Comparison of ENCODE assay signal across 24 cellular contexts in the genomic region with DNA sequence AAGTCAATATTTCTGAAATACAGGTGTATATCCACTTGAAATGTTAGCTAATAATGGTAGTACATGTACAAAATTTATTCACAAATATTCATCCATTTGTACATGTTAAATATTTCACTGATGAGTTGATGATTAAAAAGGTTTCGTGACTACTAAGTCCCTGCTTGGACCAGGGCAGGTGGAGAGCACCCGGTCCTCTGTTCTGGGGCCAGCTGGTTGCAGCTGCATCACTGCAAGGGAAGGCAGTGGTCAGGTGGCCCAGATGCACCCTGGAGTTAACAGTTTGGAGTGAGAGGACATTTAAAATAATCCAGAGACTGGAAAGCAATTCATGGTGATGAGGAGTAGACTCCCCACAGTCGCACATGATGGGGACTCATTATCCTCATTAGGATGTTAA.
"Had no signal": no experiment of that assay in that cellular context is flagged by ENCODE, and none has a peak within 500 bp of the region (broad histone marks: within the 10 kb centered on the region; RNA-seq: fewer than 3 reads in every experiment).

No MANE protein-coding gene starts in this region.

- H3K27me3 Mint-ChIP-seq: activated naive CD4-positive, alpha-beta T cell treated with anti-CD3 and anti-CD28 coated beads, Interleukin-2, amount 10 ng/mL, durations not matched to agents 7 days and 5 days; activated naive CD8-positive, alpha-beta T cell treated with anti-CD3 and anti-CD28 coated beads for 36 hours had no signal

- H3K4me3 Mint-ChIP-seq: activated naive CD4-positive, alpha-beta T cell treated with anti-CD3 and anti-CD28 coated beads, Interleukin-2, amount 10 ng/mL, durations not matched to agents 7 days and 5 days; activated naive CD8-positive, alpha-beta T cell treated with anti-CD3 and anti-CD28 coated beads for 36 hours; activated T-cell treated with anti-CD3 and anti-CD28 coated beads, Interleukin-2, amount 50 U/mL, for 4 hours; activated T-helper 17 cell treated with anti-CD3 and anti-CD28 coated beads, Interleukin-2, amount 50 U/mL, for 72 hours; T-helper 1 cell treated with Interleukin-12 subunit alpha and Interleukin-12 subunit beta and Interleukin-4 antibody, amounts not matched to agents 30 μg/mL and 1 μg/mL, for 36 hours; WTC11 had no signal

- H3K9me3 Mint-ChIP-seq: activated naive CD4-positive, alpha-beta T cell treated with anti-CD3 and anti-CD28 coated beads, Interleukin-2, amount 10 ng/mL, durations not matched to agents 7 days and 5 days; activated T-helper 17 cell treated with anti-CD3 and anti-CD28 coated beads, Interleukin-2, amount 50 U/mL, for 72 hours; T-helper 1 cell treated with Interleukin-12 subunit alpha and Interleukin-12 subunit beta and Interleukin-4 antibody, amounts not matched to agents 30 μg/mL and 1 μg/mL, for 36 hours had no signal

- ATAC-seq: activated T-cell treated with anti-CD3 and anti-CD28 coated beads, Interleukin-2, amount 50 U/mL, for 4 hours; activated T-helper 17 cell treated with anti-CD3 and anti-CD28 coated beads, Interleukin-2, amount 50 U/mL, for 72 hours; PC-3; SK-N-SH treated with all-trans-retinoic acid at 6 μM for 48 hours; WTC11 had no signal

- DNase-seq: activated CD4-positive, alpha-beta T cell treated with anti-CD3 and anti-CD28 coated beads for 48 hours; activated CD4-positive, alpha-beta T cell treated with anti-CD3 and anti-CD28 coated beads, Interleukin-2, amount 50 U/mL, for 48 hours; activated CD4-positive, CD25-positive, alpha-beta regulatory T cell treated with anti-CD3 and anti-CD28 coated beads, Interleukin-2, amount 50 U/mL, for 72 hours; activated CD8-positive, alpha-beta memory T cell treated with anti-CD3 and anti-CD28 coated beads for 24 hours; activated gamma-delta T cell; activated naive CD4-positive, alpha-beta T cell treated with anti-CD3 and anti-CD28 coated beads, Interleukin-2, amount 10 ng/mL, durations not matched to agents 7 days and 5 days; activated naive CD8-positive, alpha-beta T cell treated with anti-CD3 and anti-CD28 coated beads for 36 hours; activated T-cell treated with anti-CD3 and anti-CD28 coated beads, Interleukin-2, amount 50 U/mL, for 4 hours; brain microvascular endothelial cell; MM.1S; NCI-H1105; NCI-H1436; NCI-H187 treated with DMSO at 0.1 percent for 48 hours; NCI-H2081 treated with DMSO at 0.1 percent for 48 hours; NCI-H446; NCI-H524; PC-3; SHP77 had no signal

- H3K36me3 ChIP-seq: brain microvascular endothelial cell, cardiac muscle cell, SJSA1 had no signal

- H3K27ac ChIP-seq: brain microvascular endothelial cell, cardiac muscle cell, SJSA1 had no signal

- H3K9me3 ChIP-seq: SJSA1 had no signal

- H3K4me1 Mint-ChIP-seq: activated naive CD4-positive, alpha-beta T cell treated with anti-CD3 and anti-CD28 coated beads, Interleukin-2, amount 10 ng/mL, durations not matched to agents 7 days and 5 days; activated naive CD8-positive, alpha-beta T cell treated with anti-CD3 and anti-CD28 coated beads for 36 hours; activated T-helper 17 cell treated with anti-CD3 and anti-CD28 coated beads, Interleukin-2, amount 50 U/mL, for 72 hours had no signal

- H3K27ac Mint-ChIP-seq: activated naive CD4-positive, alpha-beta T cell treated with anti-CD3 and anti-CD28 coated beads, Interleukin-2, amount 10 ng/mL, durations not matched to agents 7 days and 5 days; activated naive CD8-positive, alpha-beta T cell treated with anti-CD3 and anti-CD28 coated beads for 36 hours; activated T-helper 17 cell treated with anti-CD3 and anti-CD28 coated beads, Interleukin-2, amount 50 U/mL, for 72 hours; T-helper 1 cell treated with Interleukin-12 subunit alpha and Interleukin-12 subunit beta and Interleukin-4 antibody, amounts not matched to agents 30 μg/mL and 1 μg/mL, for 36 hours; WTC11 had no signal

- H3K27me3 ChIP-seq: brain microvascular endothelial cell, cardiac muscle cell, SJSA1 had no signal

- H3K4me3 ChIP-seq: cardiac muscle cell, SJSA1 had no signal

- H3K36me3 Mint-ChIP-seq: activated naive CD4-positive, alpha-beta T cell treated with anti-CD3 and anti-CD28 coated beads, Interleukin-2, amount 10 ng/mL, durations not matched to agents 7 days and 5 days; activated naive CD8-positive, alpha-beta T cell treated with anti-CD3 and anti-CD28 coated beads for 36 hours had no signal

- H3K4me1 ChIP-seq: SJSA1 had no signal
